ENCODE assay signal across 17 cellular contexts in genomic region chr11:76701701-76702100, GRCh38. TPM values are rescaled to one million over a fixed set of nuclear protein-coding genes. Genes with fewer than 3 reads are reported as not detected.
DNase-seq lines count a peak whose midpoint lies in the region; ATAC-seq and TF ChIP-seq lines count a peak whose summit lies in the region.
"Had no signal": no experiment of that assay in that cellular context is flagged by ENCODE, and none has a peak within 500 bp of the region (broad histone marks: within the 10 kb centered on the region; RNA-seq: fewer than 3 reads in every experiment).

No MANE protein-coding gene starts in this region.

- no peak overlapping the region for H3K4me3 ChIP-seq in BJ (ENCODE audit: low read depth, low read length)
- H3K4me3 ChIP-seq in choroid plexus epithelial cell (ENCODE audit: low read depth, low read length): no peak overlapping the region
- H3K4me3 ChIP-seq in mesendoderm (ENCODE audit: low read length): no peak overlapping the region
- H3K4me3 ChIP-seq: colonic mucosa, esophagus squamous epithelium had no signal

- no peak overlapping the region for H3K9ac ChIP-seq in mesendoderm (ENCODE audit: low read length)

- CTCF ChIA-PET in BJ (lab: Yijun Ruan, JAX): interaction anchor here (1.1 to 1.8 kb wide), 2 partner anchors 20 to 217 kb away, joined by 4 to 6 read pairs; no protein-coding TSS in a partner anchor

- no peak overlapping the region for H3K4me2 ChIP-seq in mesendoderm (ENCODE audit: low read length)

- no CpG with 5 or more reads among the region's 5 CpGs for whole genome bisulfite sequencing in mesendoderm (ENCODE audit: extremely low coverage, insufficient coverage, low lambda C conversion rate)

- no peak overlapping the region for H3K56ac ChIP-seq in mesendoderm (ENCODE audit: low read length)

- no peaks in the 10 kb centered on the region for H3K79me1 ChIP-seq in mesendoderm (ENCODE audit: low read length)

- no peak for ATAC-seq in HG03457 (IDR thresholded peaks at IDR 0.05; ENCODE audit: unreplicated experiment)
- ATAC-seq: stimulated activated memory B cell treated with anti-CD40 and anti-IgM and Interleukin-4, amounts not matched to agents 10 μg/mL and 1 μg/mL and 100 μg/mL, for 72 hours had no signal

- H3K4ac ChIP-seq in mesendoderm (ENCODE audit: low read depth, low read length): no peak overlapping the region

- H3K27me3 ChIP-seq in BJ (ENCODE audit: control insufficient read depth, insufficient read depth, low read length) (peaks cover 3% of the 10 kb centered on the region; the same call in 1 of the 2 replicates), mesendoderm (ENCODE audit: insufficient read depth, low read length, poor library complexity) (no peaks in the 10 kb centered on the region)
- H3K27me3 ChIP-seq: colonic mucosa had no signal

- H2BK15ac ChIP-seq in mesendoderm (replicated peaks; ENCODE audit: low read depth): no peak overlapping the region

- H4K5ac ChIP-seq in mesendoderm (ENCODE audit: low read length): no peak overlapping the region

- H3K36me3 ChIP-seq in BJ (ENCODE audit: control insufficient read depth, insufficient read depth, low read length) (no peaks in the 10 kb centered on the region), mesendoderm (ENCODE audit: control insufficient read depth, insufficient read depth, low read length) (no peaks in the 10 kb centered on the region)
- H3K36me3 ChIP-seq: colonic mucosa, esophagus squamous epithelium had no signal

- H3K79me2 ChIP-seq in mesendoderm (ENCODE audit: control insufficient read depth, insufficient read depth, low read length): no peaks in the 10 kb centered on the region

- DNase-seq in BJ (ENCODE audit: low read depth): peak; percentile 16
- peak; percentile 72 for DNase-seq in NCI-H226
- DNase-seq in choroid plexus epithelial cell (ENCODE audit: low read depth): peak; percentile 55
- peak; percentile 26 for DNase-seq in mesendoderm
- DNase-seq in DMS114 treated with DMSO at 0.1 percent for 48 hours (lab: John Stamatoyannopoulos, UW; ENCODE audit: unreplicated experiment): no peak
- no peak for DNase-seq in kidney glomerular epithelial cell (lab: John Stamatoyannopoulos, UW)
- no peak for DNase-seq in putamen (ENCODE audit: low spot score)
- DNase-seq: activated naive CD4-positive, alpha-beta T cell treated with anti-CD3 and anti-CD28 coated beads, Interleukin-2, amount 10 ng/mL, durations not matched to agents 7 days and 5 days; colonic mucosa; esophagus squamous epithelium; NCI-H2081; SIG-M5; stimulated activated CD4-positive, alpha-beta T cell treated with anti-CD3 and anti-CD28 coated beads, Interleukin-4, amount 100 ng/mL, for 24 hours had no signal

- H2AK5ac ChIP-seq in mesendoderm (ENCODE audit: low read length): no peak overlapping the region

- H2BK5ac ChIP-seq in mesendoderm (ENCODE audit: low read length): no peak overlapping the region

- H2BK120ac ChIP-seq in mesendoderm (ENCODE audit: low read depth, low read length): no peak overlapping the region

- no peak for TF ChIP-seq CTCF in BJ (IDR thresholded peaks at IDR 0.05; ENCODE audit: insufficient read depth, low read depth, low read length)
- TF ChIP-seq CTCF in choroid plexus epithelial cell (conservative IDR thresholded peaks at IDR 0.05; ENCODE audit: low read depth, low read length): no peak

- H3K27ac ChIP-seq in mesendoderm (ENCODE audit: low read depth, low read length): no peak overlapping the region
- H3K27ac ChIP-seq: colonic mucosa had no signal

- H3K4me1 ChIP-seq in mesendoderm (ENCODE audit: control insufficient read depth, low read depth, low read length): peaks cover 2% of the 10 kb centered on the region
- H3K4me1 ChIP-seq: colonic mucosa had no signal

- POLR2A ChIA-PET in BJ (lab: Charles Lee): no interaction called here

- no peak overlapping the region for H3K18ac ChIP-seq in mesendoderm (ENCODE audit: low read length)

- no peak overlapping the region for H4K8ac ChIP-seq in mesendoderm (ENCODE audit: low read depth, low read length)

- H3K23ac ChIP-seq in mesendoderm (ENCODE audit: low read length): no peak overlapping the region

RNA-seq across cellular contexts. Expression of gene LRRC32, which starts 31.2 kb away (rescaled TPM):
- 0.70 and 1.9 TPM in 2 replicates for polyA plus RNA-seq in BJ (2011; rRNA removed)
- polyA minus RNA-seq in BJ (2011; rRNA and poly(A)+ RNA removed): 0.72 and 1.7 TPM in 2 replicates
- 0.76 TPM for polyA plus RNA-seq in mesendoderm (2013, experiment 1 of 2)
- 0.84 TPM for polyA plus RNA-seq in mesendoderm (2013, experiment 2 of 2)
- polyA plus RNA-seq: CD14-positive monocyte, keratinocyte had no signal

Comparison
In these comparisons a context has a peak if more than half of its experiments do, and no peak if none do; other contexts are left out.
1. DNase-seq: peak in BJ (single experiment), NCI-H226 (single experiment), choroid plexus epithelial cell (single experiment) and mesendoderm (single experiment); none in DMS114 treated with DMSO at 0.1 percent for 48 hours (single experiment), kidney glomerular epithelial cell (single experiment) and putamen (single experiment).